Comparison of ENCODE assay signal across 8 cellular contexts in genomic region chr12:3076730-3077571, GRCh38. TPM values are rescaled to one million over a fixed set of nuclear protein-coding genes. Genes with fewer than 3 reads are reported as not detected.
DNase-seq lines count a peak whose midpoint lies in the region; ATAC-seq, FAIRE-seq and TF ChIP-seq lines count a peak whose summit lies in the region.

A gene with protein sequence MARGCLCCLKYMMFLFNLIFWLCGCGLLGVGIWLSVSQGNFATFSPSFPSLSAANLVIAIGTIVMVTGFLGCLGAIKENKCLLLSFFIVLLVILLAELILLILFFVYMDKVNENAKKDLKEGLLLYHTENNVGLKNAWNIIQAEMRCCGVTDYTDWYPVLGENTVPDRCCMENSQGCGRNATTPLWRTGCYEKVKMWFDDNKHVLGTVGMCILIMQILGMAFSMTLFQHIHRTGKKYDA (plus strand): TSS chr12:3077379. CDS start chr12:3201194, 123,815 bp downstream.

- peak within 1 kb of the TSS in 5 of 7 donors; percentile 25 to 76 (median 59) for H3K27ac Mint-ChIP-seq in CD4-positive, alpha-beta memory T cell

- no peaks in the 10 kb centered on the region for H3K9me3 Mint-ChIP-seq in CD4-positive, alpha-beta memory T cell

- H3K4me2 ChIP-seq in GM12878 (ENCODE audit: control insufficient read depth, insufficient read depth) = peak within 1 kb of the TSS; percentile 89

- no peaks in the 10 kb centered on the region for H3K9me3 ChIP-seq in CD4-positive, alpha-beta memory T cell (ENCODE audit: control insufficient read depth in 1 of 2, low read length in 2 of 2)
- H3K9me3 ChIP-seq in GM12878 (replicated peaks; ENCODE audit: control insufficient read depth, insufficient read depth, low read length) (no peaks in the 10 kb centered on the region), iPS DF 6.9 (ENCODE audit: control insufficient read depth, insufficient read depth, low read length) (no peaks in the 10 kb centered on the region), gastrocnemius medialis (no peaks in the 10 kb centered on the region)

- peaks cover 0 to 7% of the 10 kb centered on the region in 2 donors for H3K27me3 Mint-ChIP-seq in CD4-positive, alpha-beta memory T cell

- no peak for TF ChIP-seq EP300 in GM12878 (IDR thresholded peaks at IDR 0.05; ENCODE audit: borderline replicate concordance in 1 of 2, control insufficient read depth in 1 of 2, low read depth in 2 of 2, low read length in 2 of 2)

- H3K4me3 Mint-ChIP-seq in CD4-positive, alpha-beta memory T cell = peak within 1 kb of the TSS; percentile 80 to 88 (median 88)

- TF ChIP-seq CTCF in GM12878 (IDR thresholded peaks at IDR 0.05 in 2 of 3, conservative IDR thresholded peaks at IDR 0.05 in 1 of 3; ENCODE audit: control insufficient read depth in 2 of 3, extremely low read depth in 1 of 3, insufficient read depth in 1 of 3, low read depth in 3 of 3, low read length in 3 of 3) (no peak), gastrocnemius medialis (IDR thresholded peaks at IDR 0.05 in 4 of 5, conservative IDR thresholded peaks at IDR 0.05 in 1 of 5) (no peak)

- H3K27me3 ChIP-seq in CD4-positive, alpha-beta memory T cell (ENCODE audit: insufficient read depth, low read length) = no peaks in the 10 kb centered on the region
- H3K27me3 ChIP-seq in GM12878 (replicated peaks in 1 of 2; ENCODE audit: control insufficient read depth in 2 of 2, insufficient read depth in 2 of 2, low read length in 1 of 2) (peaks cover 0 to 6% of the 10 kb centered on the region in 2 experiments), iPS DF 6.9 (ENCODE audit: control insufficient read depth, insufficient read depth, low read length) (no peaks in the 10 kb centered on the region), gastrocnemius medialis (no peaks in the 10 kb centered on the region)

- H3K4me3 ChIP-seq in CD4-positive, alpha-beta memory T cell (ENCODE audit: low read length in 2 of 2) = peak within 1 kb of the TSS; percentile 42 to 51
- peak within 1 kb of the TSS; percentile 65 for H3K4me3 ChIP-seq in GM12878
- H3K4me3 ChIP-seq in iPS DF 6.9 (ENCODE audit: low read length) = peak within 1 kb of the TSS; percentile 82
- H3K4me3 ChIP-seq in gastrocnemius medialis = peak within 1 kb of the TSS; percentile 76 to 87 (median 86)

- H2AFZ ChIP-seq in GM12878 (ENCODE audit: control insufficient read depth, low read depth, low read length) = peak within 1 kb of the TSS; percentile 85

- RAD21 ChIA-PET in GM12878 (lab: Charles Lee; ENCODE audit: unreplicated experiment) = no interaction called here

- peak; percentile 53 to 66 (median 61) for DNase-seq in CD4-positive, alpha-beta memory T cell
- DNase-seq in KG1 (lab: John Stamatoyannopoulos, UW) = peak; percentile 4
- peak; percentile 68 for DNase-seq in T1000 (lab: John Stamatoyannopoulos, UW)
- no peak for DNase-seq in GM12878 (ENCODE audit: low read depth, low spot score)
- no peak for DNase-seq in iPS DF 6.9 (ENCODE audit: low read depth, low spot score)
- peak; percentile 46 to 60 for DNase-seq in gastrocnemius medialis

- H3K36me3 Mint-ChIP-seq in CD4-positive, alpha-beta memory T cell = peaks cover 0 to 1% of the 10 kb centered on the region in 2 donors

- H3K9ac ChIP-seq in GM12878 (ENCODE audit: control insufficient read depth, insufficient read depth, low read length) = peak within 1 kb of the TSS; percentile 39; the same call in 1 of the 2 replicates

- CTCF ChIA-PET in CD4-positive, alpha-beta memory T cell (lab: Charles Lee; ENCODE audit: partially characterized antibody) = interaction anchor here (1.4 kb wide), 1 partner anchor 199 kb away, joined by 6 read pairs; no protein-coding TSS in a partner anchor
- CTCF ChIA-PET in GM12878 (lab: Yijun Ruan, JAX) = interaction anchor here (4.7 kb wide), 1 partner anchor 199 kb away, joined by 41 read pairs; no protein-coding TSS in a partner anchor

- SMC1A ChIA-PET in GM12878 (lab: Charles Lee; ENCODE audit: uncharacterized antibody, unreplicated experiment) = no interaction called here

- H4K20me1 ChIP-seq in GM12878 (ENCODE audit: control insufficient read depth, insufficient read depth) = no peaks in the 10 kb centered on the region

- BruUV-seq in GM12878 (replicated peaks; lab: Mats Ljungman, UMichigan) = no TSS peak

- POLR2A ChIA-PET in CD4-positive, alpha-beta memory T cell (lab: Charles Lee; ENCODE audit: partially characterized antibody) = no interaction called here
- POLR2A ChIA-PET in GM12878 (lab: Charles Lee) = no interaction called here

- H3K79me2 ChIP-seq in GM12878 (ENCODE audit: control insufficient read depth, insufficient read depth, low read length) = no peaks in the 10 kb centered on the region

- H3K4me1 ChIP-seq in CD4-positive, alpha-beta memory T cell (ENCODE audit: insufficient read depth, low read length) = peaks cover 9% of the 10 kb centered on the region
- no peaks in the 10 kb centered on the region; the same call in 1 of the 2 replicates for H3K4me1 ChIP-seq in GM12878 (ENCODE audit: control insufficient read depth, insufficient read depth, low read length)
- peaks cover 1% of the 10 kb centered on the region; the same call in 1 of the 2 replicates for H3K4me1 ChIP-seq in iPS DF 6.9 (ENCODE audit: control insufficient read depth, insufficient read depth, low read length)
- peaks cover 13 to 28% of the 10 kb centered on the region in 2 donors for H3K4me1 ChIP-seq in gastrocnemius medialis

- peaks cover 2 to 15% (median 12%) of the 10 kb centered on the region in 4 donors for H3K4me1 Mint-ChIP-seq in CD4-positive, alpha-beta memory T cell

- ATAC-seq in GM21447 (IDR thresholded peaks at IDR 0.05; ENCODE audit: unreplicated experiment) = peak; percentile 68
- ATAC-seq in GM12878 = peak; percentile 91
- peak; percentile 84 to 88 for ATAC-seq in gastrocnemius medialis
- ATAC-seq in GM18858 (IDR thresholded peaks at IDR 0.05; ENCODE audit: unreplicated experiment) = no peak

- 9% methylated on average over 32 of the region's 95 CpGs for WGBS in GM12878 (ENCODE audit: insufficient coverage, insufficient replicate concordance, low lambda C conversion rate, missing lambda C conversion rate)
- WGBS in iPS DF 6.9 (ENCODE audit: insufficient coverage, insufficient read length) = no CpG with 5 or more reads among the region's 95 CpGs

- TF ChIP-seq RAD21 in GM12878 (IDR thresholded peaks at IDR 0.05; ENCODE audit: insufficient read depth, low read depth, low read length) = no peak

- no peak within 1 kb of the TSS for H3K27ac ChIP-seq in CD4-positive, alpha-beta memory T cell (ENCODE audit: low read depth, low read length)
- H3K27ac ChIP-seq in GM12878 (ENCODE audit: control insufficient read depth, insufficient read depth) = no peak within 1 kb of the TSS
- no peak within 1 kb of the TSS for H3K27ac ChIP-seq in iPS DF 6.9 (ENCODE audit: low read length)
- H3K27ac ChIP-seq in gastrocnemius medialis = peak within 1 kb of the TSS; percentile 87 to 93 (median 89)

- no peaks in the 10 kb centered on the region for H3K36me3 ChIP-seq in CD4-positive, alpha-beta memory T cell (ENCODE audit: insufficient read depth, low read length)
- no peaks in the 10 kb centered on the region for H3K36me3 ChIP-seq in GM12878 (ENCODE audit: control insufficient read depth in 2 of 2, insufficient read depth in 2 of 2, low read length in 1 of 2)
- H3K36me3 ChIP-seq in iPS DF 6.9 (ENCODE audit: control insufficient read depth, insufficient read depth, low read length) = no peaks in the 10 kb centered on the region; the same call in 1 of the 2 replicates
- H3K36me3 ChIP-seq in gastrocnemius medialis = no peaks in the 10 kb centered on the region

- FAIRE-seq in GM12878 (lab: Jason Lieb, UNC) = no peak

- in situ Hi-C loops in GM12878 (cut with MboI) = loop anchor here (5.0 kb wide), 1 partner anchor 195 kb away; no protein-coding TSS in a partner anchor
- in situ Hi-C loops in gastrocnemius medialis (cut with MboI; ENCODE audit: low sequenced_read_pairs in 4 of 4) = loop anchor here (10.0 kb wide), 3 partner anchors 58 to 198 kb away; no protein-coding TSS in a partner anchor

- intact Hi-C loops in CD4-positive, alpha-beta memory T cell (cut with micrococcal nuclease) = no loop called here
- intact Hi-C loops in GM12878 (cut with micrococcal nuclease; ENCODE audit: unreplicated experiment) (no loop called here), gastrocnemius medialis (cut with DNase I; ENCODE audit: low total_unique reads) (no loop called here)

- no peak for TF ChIP-seq POLR2A in GM12878 (IDR thresholded peaks at IDR 0.05; ENCODE audit: low read depth, low read length)
- peak; percentile 71 to 81 for TF ChIP-seq POLR2A in gastrocnemius medialis (IDR thresholded peaks at IDR 0.05)

TF ChIP-seq in GM12878, 131 proteins besides CTCF, POLR2A, EP300 and RAD21:
- TF ChIP-seq GATAD2B (conservative IDR thresholded peaks at IDR 0.05; ENCODE audit: low read depth) = 0 out of 2 replicates have a peak, but pooled peaks have one; percentile 35
- no peak for TF ChIP-seq RCOR1 (conservative IDR thresholded peaks at IDR 0.05; ENCODE audit: low read depth, low read length)
- TF ChIP-seq SRF (IDR thresholded peaks at IDR 0.05; ENCODE audit: low read depth in 2 of 2, low read length in 2 of 2) = peak; percentile 34 to 88; a peak in 2 of 4 replicates
- TF ChIP-seq BHLHE40 (IDR thresholded peaks at IDR 0.05; ENCODE audit: borderline replicate concordance in 1 of 2, low read depth in 2 of 2, low read length in 1 of 2) = 0 out of 4 replicates have a peak, but pooled peaks of 1 of the 2 experiments have one; percentile 3
- TF ChIP-seq IKZF1 (conservative IDR thresholded peaks at IDR 0.05) = peak; percentile 39; the same call in 1 of the 2 replicates
TF ChIP-seq in GM12878: peak in this region for 4.

RNA-seq across cellular contexts. Expression of the gene that starts here (rescaled TPM):
- total RNA-seq in CD4-positive, alpha-beta memory T cell = under 1 TPM; 0.67 to 0.84 TPM
- not detected for polyA plus RNA-seq in CD4-positive, alpha-beta memory T cell
- total RNA-seq in GM12878 (2013; cell fraction: nucleolus; rRNA removed) = 1.0 and 1.8 TPM in 2 replicates
- total RNA-seq in GM12878 (2014; rRNA removed) (not detected in 2 replicates), GM12878 (2014; rRNA removed; fragmentation: Illumina TruSeq; extraction: Trizol) (0.04 and 0.05 TPM in 2 replicates), GM12878 (2021) (0.21 and 0.31 TPM in 2 replicates), gastrocnemius medialis (1 to 10 TPM; 4.7 to 9.4 (median 7.4) TPM)
- 0.42 TPM for polyA plus RNA-seq in GM12878 (2011; ENCODE audit: low read depth)
- polyA plus RNA-seq in GM12878 (2011; rRNA removed) (0.89 and 1.0 TPM in 2 replicates), GM12878 (2014; fragmentation: Illumina TruSeq; extraction: Trizol) (0.12 TPM in 1 of 2 replicates, not detected in the other), GM12878 (2014; fragmentation: Nextera tagmentation; extraction: Ambion mirVana) (not detected), GM12878 (2014; rRNA removed) (0.03 and 0.13 TPM in 2 replicates), GM12878 (2016; fragmentation: Nextera tagmentation; extraction: Ambion mirVana) (not detected)
- polyA plus RNA-seq in GM12878 (2011; cell fraction: cytosol; rRNA removed) = 0.90 and 1.8 TPM in 2 replicates
- 2.2 and 3.0 TPM in 2 replicates for polyA plus RNA-seq in GM12878 (2011; cell fraction: nucleus; rRNA removed)
- 1.0 and 1.1 TPM in 2 replicates for polyA plus RNA-seq in GM12878 (2012)
- 3.0 and 3.3 TPM in 2 replicates for polyA minus RNA-seq in GM12878 (2011; rRNA and poly(A)+ RNA removed)
- polyA minus RNA-seq in GM12878 (2011; cell fraction: cytosol; rRNA and poly(A)+ RNA removed) = 0.62 TPM in 1 of 2 replicates, not detected in the other
- 0.73 and 0.86 TPM in 2 replicates for polyA minus RNA-seq in GM12878 (2011; cell fraction: nucleus; rRNA and poly(A)+ RNA removed)

Comparison
In these comparisons a context has a peak if more than half of its experiments do, and no peak if none do; other contexts are left out.
1. Peak in DNase-seq and H3K4me3 ChIP-seq in CD4-positive, alpha-beta memory T cell; RNA of the gene not detected or under 1 TPM.
2. DNase-seq: peak in KG1 (single experiment), T1000 (single experiment) and gastrocnemius medialis (2 of 2); none in GM12878 (single experiment) and iPS DF 6.9 (single experiment).
3. H3K27ac ChIP-seq: peak in gastrocnemius medialis (4 of 4); none in CD4-positive, alpha-beta memory T cell (single experiment), GM12878 (single experiment) and iPS DF 6.9 (single experiment).
4. Peak in every context shown above with its lines, with median percentiles within 50 percentile points of each other: H3K4me3 ChIP-seq.